ENCODE assay signal across 1 cellular context in genomic region chr11:102653744-102654291, GRCh38.
TF ChIP-seq lines count a peak whose summit lies in the region.

No MANE protein-coding gene starts in this region.

TF ChIP-seq in HCT116, 20 proteins besides CTCF, POLR2A, EP300 and RAD21 (continued from another document):
- TF ChIP-seq YY1 (IDR thresholded peaks at IDR 0.05; ENCODE audit: extremely low read depth, insufficient replicate concordance, low read depth, low read length): no peak
- TF ChIP-seq SP1 (IDR thresholded peaks at IDR 0.05; ENCODE audit: low read depth): no peak
